1 cellular context compared by ENCODE assay signal in the genomic region with DNA sequence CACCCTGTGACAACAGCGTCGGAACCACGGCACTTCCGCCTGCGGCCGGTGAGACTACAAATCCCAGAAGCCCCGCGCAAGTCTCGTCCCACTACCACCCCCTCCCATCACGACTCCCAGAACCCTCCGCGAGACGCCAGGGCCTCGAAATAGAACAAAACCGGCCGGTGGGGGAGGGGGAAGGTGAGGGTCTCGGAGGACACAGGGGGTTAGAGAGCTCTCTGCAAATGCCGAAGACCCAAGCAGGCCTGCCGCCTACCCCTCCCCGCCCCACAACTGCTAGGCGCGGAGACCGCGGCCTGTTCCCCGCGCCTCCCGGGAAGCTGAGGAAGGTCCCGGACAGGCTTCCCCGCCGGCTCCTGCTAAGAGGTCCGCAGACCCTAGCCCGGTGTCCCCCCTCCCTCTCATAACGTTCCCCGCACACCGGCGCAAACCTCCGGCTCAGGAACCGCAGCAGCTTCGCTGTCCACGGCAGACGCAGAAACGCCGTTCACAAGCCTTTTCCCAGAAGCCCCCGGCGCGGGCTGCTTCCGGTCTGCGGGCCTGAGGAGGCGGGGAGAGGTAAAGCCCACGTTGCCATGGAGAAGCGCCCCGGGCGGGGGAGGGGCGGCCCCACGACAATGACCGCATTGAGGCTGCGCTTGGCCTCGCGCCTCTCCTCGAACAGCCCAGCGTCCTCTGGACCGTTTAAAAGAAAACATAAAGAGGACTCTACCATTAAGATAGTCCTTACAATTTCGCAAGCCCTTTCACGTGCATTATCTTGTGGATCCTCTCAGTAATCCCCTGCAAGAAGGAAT.
TF ChIP-seq lines count a peak whose summit lies in the region.

A gene (minus strand): TSS at position 485 of the 800 bp plus-strand sequence. CDS start 3,770 bp downstream, outside the sequence.

TF ChIP-seq in HepG2, 621 proteins besides CTCF, POLR2A, EP300 and RAD21 (continued from another document and continues in another):
- TF ChIP-seq PHF20 (CRISPR knock-in tag; IDR thresholded peaks at IDR 0.05): peak; percentile 73; the same call in 1 of the 2 replicates
- TF ChIP-seq SMARCC2 (IDR thresholded peaks at IDR 0.05): no peak
- TF ChIP-seq FOSL2 (CRISPR knock-in tag; IDR thresholded peaks at IDR 0.05): no peak; the same call in 1 of the 2 replicates
- TF ChIP-seq KLF6 (CRISPR knock-in tag; IDR thresholded peaks at IDR 0.05): no peak
- TF ChIP-seq ZFP62 (CRISPR knock-in tag; IDR thresholded peaks at IDR 0.05): no peak
- TF ChIP-seq ZFYVE20 (CRISPR knock-in tag; IDR thresholded peaks at IDR 0.05; ENCODE audit: borderline replicate concordance, low read depth): no peak
- TF ChIP-seq ATF1 (CRISPR knock-in tag; IDR thresholded peaks at IDR 0.05): peak; percentile 78
- no peak; the same call in 1 of the 2 replicates for TF ChIP-seq SSRP1 (CRISPR knock-in tag; IDR thresholded peaks at IDR 0.05)
- TF ChIP-seq ZNF263 (CRISPR knock-in tag; IDR thresholded peaks at IDR 0.05): peak; percentile 62; the same call in 1 of the 2 replicates
- peak; percentile 55 for TF ChIP-seq SP4 (CRISPR knock-in tag; IDR thresholded peaks at IDR 0.05)
- no peak for TF ChIP-seq ZSCAN31 (CRISPR knock-in tag; IDR thresholded peaks at IDR 0.05; ENCODE audit: low read depth)
- TF ChIP-seq, protein P1, sequence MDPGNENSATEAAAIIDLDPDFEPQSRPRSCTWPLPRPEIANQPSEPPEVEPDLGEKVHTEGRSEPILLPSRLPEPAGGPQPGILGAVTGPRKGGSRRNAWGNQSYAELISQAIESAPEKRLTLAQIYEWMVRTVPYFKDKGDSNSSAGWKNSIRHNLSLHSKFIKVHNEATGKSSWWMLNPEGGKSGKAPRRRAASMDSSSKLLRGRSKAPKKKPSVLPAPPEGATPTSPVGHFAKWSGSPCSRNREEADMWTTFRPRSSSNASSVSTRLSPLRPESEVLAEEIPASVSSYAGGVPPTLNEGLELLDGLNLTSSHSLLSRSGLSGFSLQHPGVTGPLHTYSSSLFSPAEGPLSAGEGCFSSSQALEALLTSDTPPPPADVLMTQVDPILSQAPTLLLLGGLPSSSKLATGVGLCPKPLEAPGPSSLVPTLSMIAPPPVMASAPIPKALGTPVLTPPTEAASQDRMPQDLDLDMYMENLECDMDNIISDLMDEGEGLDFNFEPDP (CRISPR knock-in tag; conservative IDR thresholded peaks at IDR 0.05): no peak
- peak; percentile 19 for TF ChIP-seq RXRB (CRISPR knock-in tag; IDR thresholded peaks at IDR 0.05; ENCODE audit: borderline replicate concordance)
- no peak for TF ChIP-seq ZNF616 (CRISPR knock-in tag; IDR thresholded peaks at IDR 0.05; ENCODE audit: low read depth)
- TF ChIP-seq PHF21A (CRISPR knock-in tag; IDR thresholded peaks at IDR 0.05): no peak
- TF ChIP-seq ZKSCAN8 (CRISPR knock-in tag; IDR thresholded peaks at IDR 0.05; ENCODE audit: borderline replicate concordance): no peak
- TF ChIP-seq ZNF251 (CRISPR knock-in tag; IDR thresholded peaks at IDR 0.05): no peak
- peak; percentile 44; the same call in 1 of the 2 replicates for TF ChIP-seq MEIS2 (CRISPR knock-in tag; IDR thresholded peaks at IDR 0.05)
- no peak for TF ChIP-seq PRPF4 (IDR thresholded peaks at IDR 0.05; ENCODE audit: low read depth, low read length, poor library complexity, severe bottlenecking)
- TF ChIP-seq, protein P2, sequence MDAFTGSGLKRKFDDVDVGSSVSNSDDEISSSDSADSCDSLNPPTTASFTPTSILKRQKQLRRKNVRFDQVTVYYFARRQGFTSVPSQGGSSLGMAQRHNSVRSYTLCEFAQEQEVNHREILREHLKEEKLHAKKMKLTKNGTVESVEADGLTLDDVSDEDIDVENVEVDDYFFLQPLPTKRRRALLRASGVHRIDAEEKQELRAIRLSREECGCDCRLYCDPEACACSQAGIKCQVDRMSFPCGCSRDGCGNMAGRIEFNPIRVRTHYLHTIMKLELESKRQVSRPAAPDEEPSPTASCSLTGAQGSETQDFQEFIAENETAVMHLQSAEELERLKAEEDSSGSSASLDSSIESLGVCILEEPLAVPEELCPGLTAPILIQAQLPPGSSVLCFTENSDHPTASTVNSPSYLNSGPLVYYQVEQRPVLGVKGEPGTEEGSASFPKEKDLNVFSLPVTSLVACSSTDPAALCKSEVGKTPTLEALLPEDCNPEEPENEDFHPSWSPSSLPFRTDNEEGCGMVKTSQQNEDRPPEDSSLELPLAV (CRISPR knock-in tag; conservative IDR thresholded peaks at IDR 0.05; ENCODE audit: low read depth): no peak
- 0 out of 2 replicates have a peak, but pooled peaks have one; percentile 42 for TF ChIP-seq ERF (CRISPR knock-in tag; IDR thresholded peaks at IDR 0.05)
- TF ChIP-seq, protein P3, sequence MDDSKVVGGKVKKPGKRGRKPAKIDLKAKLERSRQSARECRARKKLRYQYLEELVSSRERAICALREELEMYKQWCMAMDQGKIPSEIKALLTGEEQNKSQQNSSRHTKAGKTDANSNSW (CRISPR knock-in tag; IDR thresholded peaks at IDR 0.05; ENCODE audit: borderline replicate concordance): no peak
- TF ChIP-seq ARNTL (CRISPR knock-in tag; IDR thresholded peaks at IDR 0.05): peak; percentile 53
- TF ChIP-seq, protein P4, sequence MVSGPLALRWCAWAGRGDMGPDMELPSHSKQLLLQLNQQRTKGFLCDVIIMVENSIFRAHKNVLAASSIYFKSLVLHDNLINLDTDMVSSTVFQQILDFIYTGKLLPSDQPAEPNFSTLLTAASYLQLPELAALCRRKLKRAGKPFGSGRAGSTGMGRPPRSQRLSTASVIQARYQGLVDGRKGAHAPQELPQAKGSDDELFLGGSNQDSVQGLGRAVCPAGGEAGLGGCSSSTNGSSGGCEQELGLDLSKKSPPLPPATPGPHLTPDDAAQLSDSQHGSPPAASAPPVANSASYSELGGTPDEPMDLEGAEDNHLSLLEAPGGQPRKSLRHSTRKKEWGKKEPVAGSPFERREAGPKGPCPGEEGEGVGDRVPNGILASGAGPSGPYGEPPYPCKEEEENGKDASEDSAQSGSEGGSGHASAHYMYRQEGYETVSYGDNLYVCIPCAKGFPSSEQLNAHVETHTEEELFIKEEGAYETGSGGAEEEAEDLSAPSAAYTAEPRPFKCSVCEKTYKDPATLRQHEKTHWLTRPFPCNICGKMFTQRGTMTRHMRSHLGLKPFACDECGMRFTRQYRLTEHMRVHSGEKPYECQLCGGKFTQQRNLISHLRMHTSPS (CRISPR knock-in tag; IDR thresholded peaks at IDR 0.05; ENCODE audit: low read depth): no peak
- TF ChIP-seq, protein P5, sequence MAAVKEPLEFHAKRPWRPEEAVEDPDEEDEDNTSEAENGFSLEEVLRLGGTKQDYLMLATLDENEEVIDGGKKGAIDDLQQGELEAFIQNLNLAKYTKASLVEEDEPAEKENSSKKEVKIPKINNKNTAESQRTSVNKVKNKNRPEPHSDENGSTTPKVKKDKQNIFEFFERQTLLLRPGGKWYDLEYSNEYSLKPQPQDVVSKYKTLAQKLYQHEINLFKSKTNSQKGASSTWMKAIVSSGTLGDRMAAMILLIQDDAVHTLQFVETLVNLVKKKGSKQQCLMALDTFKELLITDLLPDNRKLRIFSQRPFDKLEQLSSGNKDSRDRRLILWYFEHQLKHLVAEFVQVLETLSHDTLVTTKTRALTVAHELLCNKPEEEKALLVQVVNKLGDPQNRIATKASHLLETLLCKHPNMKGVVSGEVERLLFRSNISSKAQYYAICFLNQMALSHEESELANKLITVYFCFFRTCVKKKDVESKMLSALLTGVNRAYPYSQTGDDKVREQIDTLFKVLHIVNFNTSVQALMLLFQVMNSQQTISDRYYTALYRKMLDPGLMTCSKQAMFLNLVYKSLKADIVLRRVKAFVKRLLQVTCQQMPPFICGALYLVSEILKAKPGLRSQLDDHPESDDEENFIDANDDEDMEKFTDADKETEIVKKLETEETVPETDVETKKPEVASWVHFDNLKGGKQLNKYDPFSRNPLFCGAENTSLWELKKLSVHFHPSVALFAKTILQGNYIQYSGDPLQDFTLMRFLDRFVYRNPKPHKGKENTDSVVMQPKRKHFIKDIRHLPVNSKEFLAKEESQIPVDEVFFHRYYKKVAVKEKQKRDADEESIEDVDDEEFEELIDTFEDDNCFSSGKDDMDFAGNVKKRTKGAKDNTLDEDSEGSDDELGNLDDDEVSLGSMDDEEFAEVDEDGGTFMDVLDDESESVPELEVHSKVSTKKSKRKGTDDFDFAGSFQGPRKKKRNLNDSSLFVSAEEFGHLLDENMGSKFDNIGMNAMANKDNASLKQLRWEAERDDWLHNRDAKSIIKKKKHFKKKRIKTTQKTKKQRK (IDR thresholded peaks at IDR 0.05; ENCODE audit: low read length): no peak
- TF ChIP-seq, protein P6, sequence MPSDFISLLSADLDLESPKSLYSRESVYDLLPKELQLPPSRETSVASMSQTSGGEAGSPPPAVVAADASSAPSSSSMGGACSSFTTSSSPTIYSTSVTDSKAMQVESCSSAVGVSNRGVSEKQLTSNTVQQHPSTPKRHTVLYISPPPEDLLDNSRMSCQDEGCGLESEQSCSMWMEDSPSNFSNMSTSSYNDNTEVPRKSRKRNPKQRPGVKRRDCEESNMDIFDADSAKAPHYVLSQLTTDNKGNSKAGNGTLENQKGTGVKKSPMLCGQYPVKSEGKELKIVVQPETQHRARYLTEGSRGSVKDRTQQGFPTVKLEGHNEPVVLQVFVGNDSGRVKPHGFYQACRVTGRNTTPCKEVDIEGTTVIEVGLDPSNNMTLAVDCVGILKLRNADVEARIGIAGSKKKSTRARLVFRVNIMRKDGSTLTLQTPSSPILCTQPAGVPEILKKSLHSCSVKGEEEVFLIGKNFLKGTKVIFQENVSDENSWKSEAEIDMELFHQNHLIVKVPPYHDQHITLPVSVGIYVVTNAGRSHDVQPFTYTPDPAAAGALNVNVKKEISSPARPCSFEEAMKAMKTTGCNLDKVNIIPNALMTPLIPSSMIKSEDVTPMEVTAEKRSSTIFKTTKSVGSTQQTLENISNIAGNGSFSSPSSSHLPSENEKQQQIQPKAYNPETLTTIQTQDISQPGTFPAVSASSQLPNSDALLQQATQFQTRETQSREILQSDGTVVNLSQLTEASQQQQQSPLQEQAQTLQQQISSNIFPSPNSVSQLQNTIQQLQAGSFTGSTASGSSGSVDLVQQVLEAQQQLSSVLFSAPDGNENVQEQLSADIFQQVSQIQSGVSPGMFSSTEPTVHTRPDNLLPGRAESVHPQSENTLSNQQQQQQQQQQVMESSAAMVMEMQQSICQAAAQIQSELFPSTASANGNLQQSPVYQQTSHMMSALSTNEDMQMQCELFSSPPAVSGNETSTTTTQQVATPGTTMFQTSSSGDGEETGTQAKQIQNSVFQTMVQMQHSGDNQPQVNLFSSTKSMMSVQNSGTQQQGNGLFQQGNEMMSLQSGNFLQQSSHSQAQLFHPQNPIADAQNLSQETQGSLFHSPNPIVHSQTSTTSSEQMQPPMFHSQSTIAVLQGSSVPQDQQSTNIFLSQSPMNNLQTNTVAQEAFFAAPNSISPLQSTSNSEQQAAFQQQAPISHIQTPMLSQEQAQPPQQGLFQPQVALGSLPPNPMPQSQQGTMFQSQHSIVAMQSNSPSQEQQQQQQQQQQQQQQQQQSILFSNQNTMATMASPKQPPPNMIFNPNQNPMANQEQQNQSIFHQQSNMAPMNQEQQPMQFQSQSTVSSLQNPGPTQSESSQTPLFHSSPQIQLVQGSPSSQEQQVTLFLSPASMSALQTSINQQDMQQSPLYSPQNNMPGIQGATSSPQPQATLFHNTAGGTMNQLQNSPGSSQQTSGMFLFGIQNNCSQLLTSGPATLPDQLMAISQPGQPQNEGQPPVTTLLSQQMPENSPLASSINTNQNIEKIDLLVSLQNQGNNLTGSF (CRISPR knock-in tag; IDR thresholded peaks at IDR 0.05): no peak
- TF ChIP-seq ZNF891 (CRISPR knock-in tag; IDR thresholded peaks at IDR 0.05): no peak
- TF ChIP-seq RFX3 (CRISPR knock-in tag; IDR thresholded peaks at IDR 0.05): peak; percentile 91
- TF ChIP-seq, protein P7, sequence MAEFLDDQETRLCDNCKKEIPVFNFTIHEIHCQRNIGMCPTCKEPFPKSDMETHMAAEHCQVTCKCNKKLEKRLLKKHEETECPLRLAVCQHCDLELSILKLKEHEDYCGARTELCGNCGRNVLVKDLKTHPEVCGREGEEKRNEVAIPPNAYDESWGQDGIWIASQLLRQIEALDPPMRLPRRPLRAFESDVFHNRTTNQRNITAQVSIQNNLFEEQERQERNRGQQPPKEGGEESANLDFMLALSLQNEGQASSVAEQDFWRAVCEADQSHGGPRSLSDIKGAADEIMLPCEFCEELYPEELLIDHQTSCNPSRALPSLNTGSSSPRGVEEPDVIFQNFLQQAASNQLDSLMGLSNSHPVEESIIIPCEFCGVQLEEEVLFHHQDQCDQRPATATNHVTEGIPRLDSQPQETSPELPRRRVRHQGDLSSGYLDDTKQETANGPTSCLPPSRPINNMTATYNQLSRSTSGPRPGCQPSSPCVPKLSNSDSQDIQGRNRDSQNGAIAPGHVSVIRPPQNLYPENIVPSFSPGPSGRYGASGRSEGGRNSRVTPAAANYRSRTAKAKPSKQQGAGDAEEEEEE (CRISPR knock-in tag; IDR thresholded peaks at IDR 0.05; ENCODE audit: borderline replicate concordance): no peak
- peak; percentile 87 for TF ChIP-seq ZNF607 (CRISPR knock-in tag; IDR thresholded peaks at IDR 0.05; ENCODE audit: borderline replicate concordance)
- no peak; the same call in 1 of the 2 replicates for TF ChIP-seq XBP1 (CRISPR knock-in tag; IDR thresholded peaks at IDR 0.05)
- TF ChIP-seq HNRNPL (IDR thresholded peaks at IDR 0.05; ENCODE audit: low read depth, low read length): peak; percentile 71
- no peak for TF ChIP-seq ZNF564 (CRISPR knock-in tag; IDR thresholded peaks at IDR 0.05)
- no peak for TF ChIP-seq GZF1 (CRISPR knock-in tag; IDR thresholded peaks at IDR 0.05)
- TF ChIP-seq, protein P8, sequence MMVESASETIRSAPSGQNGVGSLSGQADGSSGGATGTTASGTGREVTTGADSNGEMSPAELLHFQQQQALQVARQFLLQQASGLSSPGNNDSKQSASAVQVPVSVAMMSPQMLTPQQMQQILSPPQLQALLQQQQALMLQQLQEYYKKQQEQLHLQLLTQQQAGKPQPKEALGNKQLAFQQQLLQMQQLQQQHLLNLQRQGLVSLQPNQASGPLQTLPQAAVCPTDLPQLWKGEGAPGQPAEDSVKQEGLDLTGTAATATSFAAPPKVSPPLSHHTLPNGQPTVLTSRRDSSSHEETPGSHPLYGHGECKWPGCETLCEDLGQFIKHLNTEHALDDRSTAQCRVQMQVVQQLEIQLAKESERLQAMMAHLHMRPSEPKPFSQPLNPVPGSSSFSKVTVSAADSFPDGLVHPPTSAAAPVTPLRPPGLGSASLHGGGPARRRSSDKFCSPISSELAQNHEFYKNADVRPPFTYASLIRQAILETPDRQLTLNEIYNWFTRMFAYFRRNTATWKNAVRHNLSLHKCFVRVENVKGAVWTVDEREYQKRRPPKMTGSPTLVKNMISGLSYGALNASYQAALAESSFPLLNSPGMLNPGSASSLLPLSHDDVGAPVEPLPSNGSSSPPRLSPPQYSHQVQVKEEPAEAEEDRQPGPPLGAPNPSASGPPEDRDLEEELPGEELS (CRISPR knock-in tag; IDR thresholded peaks at IDR 0.05): peak; percentile 65
- no peak for TF ChIP-seq ZBTB7A (CRISPR knock-in tag; IDR thresholded peaks at IDR 0.05)
